In genomic region chr4:181150173-181150572, GRCh38 we compare ENCODE assay signal across 1 cellular context.
TF ChIP-seq lines count a peak whose summit lies in the region.

No MANE protein-coding gene starts in this region.

TF ChIP-seq in SK-N-SH, 30 proteins besides CTCF, POLR2A, EP300 and RAD21 (continued from another document):
- TF ChIP-seq REST (IDR thresholded peaks at IDR 0.05; ENCODE audit: low read depth, low read length) (no peak), POLR2AphosphoS5 (IDR thresholded peaks at IDR 0.05; ENCODE audit: low read depth, low read length) (no peak), TCF12 (IDR thresholded peaks at IDR 0.05) (no peak), NRF1 (IDR thresholded peaks at IDR 0.05; ENCODE audit: low read depth, low read length) (no peak), IRF3 (IDR thresholded peaks at IDR 0.05; ENCODE audit: low read depth, low read length) (no peak), TAF1 (IDR thresholded peaks at IDR 0.05; ENCODE audit: borderline replicate concordance, low read depth, low read length) (no peak)
